Comparison of ENCODE assay signal across 1 cellular context in the genomic region with DNA sequence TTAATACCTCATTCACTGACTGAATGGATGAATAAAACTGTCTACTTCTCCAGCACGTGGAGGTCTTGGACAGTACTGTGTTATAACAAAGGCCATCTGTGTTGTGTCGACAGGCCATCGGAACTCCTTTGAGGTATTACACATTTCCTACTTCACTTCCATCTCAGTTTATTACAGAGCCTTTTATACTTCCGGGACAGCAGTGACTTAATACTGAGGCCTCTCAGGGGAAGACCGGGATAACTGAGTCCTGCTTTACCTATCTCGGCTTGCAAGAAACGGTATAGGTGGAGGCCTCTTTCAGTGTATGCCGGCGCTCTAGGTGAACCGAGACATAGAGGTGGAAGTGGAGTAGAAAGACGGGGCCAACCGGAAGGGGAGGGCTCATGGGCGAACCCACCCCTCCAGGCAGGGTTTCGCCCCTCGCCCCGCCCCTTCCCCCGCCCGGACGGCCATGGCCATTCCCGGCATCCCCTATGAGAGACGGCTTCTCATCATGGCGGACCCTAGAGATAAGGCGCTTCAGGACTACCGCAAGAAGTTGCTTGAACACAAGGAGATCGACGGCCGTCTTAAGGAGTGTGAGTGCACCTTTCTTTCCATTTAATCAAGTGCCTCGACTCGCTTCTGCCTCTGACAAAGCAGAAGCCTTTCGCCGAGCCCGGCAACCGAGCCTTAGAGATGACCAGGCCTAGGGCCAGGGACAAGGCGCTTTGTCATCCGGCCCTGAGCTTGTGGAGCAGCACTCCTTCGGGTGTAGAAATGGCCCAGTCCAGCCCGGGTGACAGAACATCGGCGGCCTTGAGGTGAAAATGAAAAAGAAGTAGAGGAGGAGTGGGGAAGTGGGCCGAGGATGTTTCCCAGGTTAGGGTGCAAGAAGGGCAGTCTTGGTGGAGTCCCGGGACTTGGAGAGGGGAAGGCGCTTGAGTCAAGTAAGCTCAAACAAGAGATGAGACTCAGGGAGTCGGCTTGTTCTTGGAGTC.
TF ChIP-seq lines count a peak whose summit lies in the region.

PSMC6 (plus strand) TSS at position 477 of the 983 bp plus-strand sequence; CDS start at position 497, 20 bp downstream.

TF ChIP-seq in HCT116, 20 proteins besides CTCF, POLR2A, EP300 and RAD21 (continued from another document):
- peak; percentile 66 for TF ChIP-seq TCF7L2 (IDR thresholded peaks at IDR 0.05; ENCODE audit: borderline replicate concordance, extremely low read depth, insufficient read depth, insufficient read length)
- TF ChIP-seq ZBTB33 (IDR thresholded peaks at IDR 0.05; ENCODE audit: extremely low read depth, insufficient replicate concordance, low read length), result no peak
